Comparison of ENCODE assay signal across 11 cellular contexts in the genomic region with DNA sequence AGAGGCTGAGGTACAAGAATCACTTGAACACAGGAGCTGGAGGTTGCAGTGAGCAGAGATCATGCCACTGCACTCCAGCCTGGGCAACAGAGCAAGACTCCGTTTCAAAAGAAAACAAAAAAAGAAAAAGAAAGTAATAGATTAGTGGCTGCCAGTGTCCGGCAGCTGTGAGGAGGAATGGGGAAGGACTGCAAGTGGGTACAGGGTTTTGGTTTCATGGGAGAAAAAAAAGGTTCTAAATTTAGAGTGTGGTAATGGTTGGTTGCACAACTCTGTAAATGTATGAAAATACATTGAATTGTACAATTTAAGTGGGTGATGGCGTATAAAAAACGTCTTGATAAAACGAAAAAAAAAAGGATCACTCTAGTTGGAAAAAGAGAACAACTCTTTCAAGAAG. TPM values are rescaled to one million over a fixed set of nuclear protein-coding genes. Genes with fewer than 3 reads are reported as not detected.
A peak's percentile ranks its signal among the peaks of the same experiment; 100 is the strongest.
DNase-seq lines count a peak whose midpoint lies in the region; ATAC-seq and TF ChIP-seq lines count a peak whose summit lies in the region.
"Had no signal": no experiment of that assay in that cellular context is flagged by ENCODE, and none has a peak within 500 bp of the region (broad histone marks: within the 10 kb centered on the region; RNA-seq: fewer than 3 reads in every experiment).

No MANE protein-coding gene starts in this region.

- no peak for DNase-seq in Calu3
- no peak for DNase-seq in DMS79 (lab: John Stamatoyannopoulos, UW)
- no peak for DNase-seq in vagina (ENCODE audit: extremely low spot score in 2 of 2)
- no peak for DNase-seq in mesenteric fat pad (ENCODE audit: low spot score)
- no peak for DNase-seq in stimulated activated CD4-positive, alpha-beta T cell treated with anti-CD3 and anti-CD28 coated beads, Interleukin-12 subunit alpha, Interleukin-12 subunit beta, amount 100 ng/mL, for 4 hours
- DNase-seq: activated CD4-positive, alpha-beta T cell treated with anti-CD3 and anti-CD28 coated beads, Interleukin-2, amount 50 U/mL, for 48 hours; right lobe of liver had no signal

- peak overlapping the region; percentile 16 for H3K27ac Mint-ChIP-seq in Calu3 (ENCODE audit: unreplicated experiment)

- peaks cover 26% of the 10 kb centered on the region for H3K4me1 Mint-ChIP-seq in Calu3 (ENCODE audit: low read depth, unreplicated experiment)

- H3K4me3 ChIP-seq in OCI-LY3 (ENCODE audit: low read length) (no peak overlapping the region), vagina (no peak overlapping the region)
- H3K4me3 ChIP-seq: right lobe of liver, suprapubic skin had no signal

- intact Hi-C loops in Calu3 (cut with micrococcal nuclease; ENCODE audit: unreplicated experiment): no loop called here
- intact Hi-C loops in vagina (cut with DNase I): no loop called here

- H3K36me3 ChIP-seq in OCI-LY3 (replicated peaks; ENCODE audit: low read depth, low read length) (peaks cover 55% of the 10 kb centered on the region), vagina (peaks cover 0 to 14% of the 10 kb centered on the region in 2 donors)

- H3K4me1 ChIP-seq in OCI-LY3 (ENCODE audit: low read length): peaks cover 18% of the 10 kb centered on the region
- H3K4me1 ChIP-seq in vagina: peaks cover 7% of the 10 kb centered on the region
- H3K4me1 ChIP-seq: right lobe of liver, suprapubic skin had no signal

- H3K9me3 Mint-ChIP-seq in Calu3 (ENCODE audit: low read depth, unreplicated experiment): no peaks in the 10 kb centered on the region

- no peak overlapping the region for H3K9ac ChIP-seq in OCI-LY3 (ENCODE audit: low read length)

- H4K20me1 ChIP-seq in OCI-LY3 (ENCODE audit: insufficient read depth, low read length): no peaks in the 10 kb centered on the region

- no peak overlapping the region for H3K27ac ChIP-seq in OCI-LY3 (ENCODE audit: low read length)
- H3K27ac ChIP-seq in vagina: no peak overlapping the region
- H3K27ac ChIP-seq: right lobe of liver, suprapubic skin had no signal

- H3K79me2 ChIP-seq in OCI-LY3 (ENCODE audit: low read length): peaks cover 22% of the 10 kb centered on the region

- peaks cover 31% of the 10 kb centered on the region for H3K36me3 Mint-ChIP-seq in Calu3 (ENCODE audit: insufficient read depth, unreplicated experiment)

- H2AFZ ChIP-seq in OCI-LY3 (ENCODE audit: low read depth, low read length): no peak overlapping the region

- H3K27me3 ChIP-seq in OCI-LY3 (ENCODE audit: low read depth, low read length) (no peaks in the 10 kb centered on the region), vagina (no peaks in the 10 kb centered on the region)
- H3K27me3 ChIP-seq: right lobe of liver, suprapubic skin had no signal

- peak; percentile 80 for ATAC-seq in GM19452 (IDR thresholded peaks at IDR 0.05; ENCODE audit: unreplicated experiment)
- ATAC-seq in HG03064 (IDR thresholded peaks at IDR 0.05; ENCODE audit: low read depth, unreplicated experiment): peak; percentile 77

- BruUV-seq in Calu3 (replicated peaks; lab: Mats Ljungman, UMichigan): no TSS peak

- TF ChIP-seq POLR2A in vagina (IDR thresholded peaks at IDR 0.05): no peak

- no peak for TF ChIP-seq CTCF in Calu3 (IDR thresholded peaks at IDR 0.05; ENCODE audit: unreplicated experiment)
- no peak for TF ChIP-seq CTCF in OCI-LY3 (IDR thresholded peaks at IDR 0.05; ENCODE audit: low read depth, low read length)
- TF ChIP-seq CTCF in vagina (IDR thresholded peaks at IDR 0.05): no peak

- H3K4me2 ChIP-seq in OCI-LY3 (ENCODE audit: low read length): peak overlapping the region; percentile 12

- no peak overlapping the region for H3K4me3 Mint-ChIP-seq in Calu3 (ENCODE audit: low read depth, unreplicated experiment)

- no peaks in the 10 kb centered on the region for H3K27me3 Mint-ChIP-seq in Calu3 (ENCODE audit: unreplicated experiment)

- H3K9me3 ChIP-seq in OCI-LY3 (ENCODE audit: insufficient read depth, low read length) (no peaks in the 10 kb centered on the region), vagina (no peaks in the 10 kb centered on the region)
- H3K9me3 ChIP-seq: right lobe of liver, suprapubic skin had no signal

- CTCF ChIA-PET in Calu3 (lab: Charles Lee): no interaction called here

RNA-seq across cellular contexts. Expression of gene TAF1A, which starts 6.7 kb away (rescaled TPM):
- total RNA-seq in Calu3 (2022) (16.3 and 16.4 TPM in 2 replicates), vagina (2.0 TPM), mesenteric fat pad (7.2 TPM)

RNA-seq across cellular contexts. Expression of gene MIA3, which starts 34.8 kb away (rescaled TPM):
- total RNA-seq in Calu3 (2022): 60.3 and 72.6 TPM in 2 replicates
- 24.3 TPM for total RNA-seq in vagina
- total RNA-seq in mesenteric fat pad: 69.4 TPM

RNA-seq across cellular contexts. Expression of gene HHIPL2, which starts 35.2 kb away (rescaled TPM):
- total RNA-seq in Calu3 (2022) (0.98 and 2.1 TPM in 2 replicates), vagina (not detected), mesenteric fat pad (not detected)
